ENCODE assay signal across 7 cellular contexts in genomic region chr2:214808481-214808931, GRCh38. TPM values are rescaled to one million over a fixed set of nuclear protein-coding genes. Genes with fewer than 3 reads are reported as not detected.
DNase-seq lines count a peak whose midpoint lies in the region; ATAC-seq, FAIRE-seq and TF ChIP-seq lines count a peak whose summit lies in the region.

No MANE protein-coding gene starts in this region.

- H3K27ac Mint-ChIP-seq in endothelial cell (ENCODE audit: unreplicated experiment): peak overlapping the region; percentile 95
- H3K27ac Mint-ChIP-seq in neural crest cell (ENCODE audit: unreplicated experiment): peak overlapping the region; percentile 96

- BruUV-seq in PC-9 (replicated peaks; lab: Mats Ljungman, UMichigan): no TSS peak

- H3K4me1 Mint-ChIP-seq in endothelial cell (ENCODE audit: unreplicated experiment) (peaks cover 33% of the 10 kb centered on the region), neural crest cell (peaks cover 44% of the 10 kb centered on the region)

- H3K36me3 ChIP-seq in PC-9 (ENCODE audit: low read depth): no peaks in the 10 kb centered on the region

- H3K36me3 Mint-ChIP-seq in endothelial cell (ENCODE audit: low read depth, unreplicated experiment) (peaks cover 3% of the 10 kb centered on the region), neural crest cell (ENCODE audit: low read depth) (no peaks in the 10 kb centered on the region)

- no peak for FAIRE-seq in HTR-8/SVneo (lab: Jason Lieb, UNC)

- peaks cover 35% of the 10 kb centered on the region for H3K4me1 ChIP-seq in PC-9 (replicated peaks; ENCODE audit: insufficient read depth)

- peaks cover 54% of the 10 kb centered on the region for H3K79me2 ChIP-seq in PC-9 (ENCODE audit: low read depth)

- no peaks in the 10 kb centered on the region for H3K27me3 ChIP-seq in PC-9 (ENCODE audit: insufficient read depth, low read depth)

- H2AFZ ChIP-seq in PC-9: peak overlapping the region; percentile 99

- peak; percentile 2 for ATAC-seq in GM21723 (IDR thresholded peaks at IDR 0.05; ENCODE audit: unreplicated experiment)
- ATAC-seq in HG03469 (IDR thresholded peaks at IDR 0.05; ENCODE audit: unreplicated experiment): no peak

- peak overlapping the region; percentile 83 for H3K27ac ChIP-seq in PC-9

- H4K20me1 ChIP-seq in PC-9 (ENCODE audit: insufficient read depth): no peaks in the 10 kb centered on the region

- H3K9me3 Mint-ChIP-seq in endothelial cell (ENCODE audit: unreplicated experiment) (no peaks in the 10 kb centered on the region), neural crest cell (no peaks in the 10 kb centered on the region)

- POLR2A ChIA-PET in PC-9 (lab: Charles Lee; ENCODE audit: unreplicated experiment): interaction anchor here (0.6 kb wide), 1 partner anchor 1857 kb away, joined by 4 read pairs; no protein-coding TSS in a partner anchor

- peak overlapping the region; percentile 75 for H3K4me3 ChIP-seq in PC-9

- H3K4me2 ChIP-seq in PC-9: peak overlapping the region; percentile 96

- H3K27me3 Mint-ChIP-seq in endothelial cell (ENCODE audit: unreplicated experiment) (peaks cover 9% of the 10 kb centered on the region), neural crest cell (ENCODE audit: low read depth) (no peaks in the 10 kb centered on the region)

- H3K4me3 Mint-ChIP-seq in endothelial cell (ENCODE audit: unreplicated experiment) (peak overlapping the region; percentile 94), neural crest cell (peak overlapping the region; percentile 95)

- intact Hi-C loops in PC-9 (cut with micrococcal nuclease; ENCODE audit: unreplicated experiment): loop anchor here (5.0 kb wide), 2 partner anchors 639 to 1656 kb away; partner anchors contain the start of gene IKZF2

- TF ChIP-seq CTCF in PC-9 (conservative IDR thresholded peaks at IDR 0.05) (no peak), endothelial cell (IDR thresholded peaks at IDR 0.05; ENCODE audit: unreplicated experiment) (no peak), neural crest cell (conservative IDR thresholded peaks at IDR 0.05) (no peak)

- DNase-seq in PC-9: no peak
- DNase-seq in endothelial cell (ENCODE audit: low spot score): no peak
- DNase-seq in neural crest cell (ENCODE audit: low read depth, low spot score): no peak
- no peak for DNase-seq in HTR-8/SVneo (ENCODE audit: insufficient read length, low spot score)
- DNase-seq in central memory CD4-positive, alpha-beta T cell: no peak

- H3F3A ChIP-seq in PC-9 (ENCODE audit: insufficient read depth, low read depth): peaks cover 11% of the 10 kb centered on the region

- H3K9me3 ChIP-seq in PC-9 (ENCODE audit: insufficient read depth, low read depth): no peaks in the 10 kb centered on the region

- CTCF ChIA-PET in PC-9 (lab: Charles Lee): interaction anchor here (1.0 kb wide), 1 partner anchor 633 kb away, joined by 3 read pairs; no protein-coding TSS in a partner anchor

- H3K9me2 ChIP-seq in PC-9 (ENCODE audit: insufficient read depth): no peaks in the 10 kb centered on the region

RNA-seq across cellular contexts. Expression of gene BARD1, which starts 1.0 kb away (rescaled TPM):
- total RNA-seq in PC-9 (2021) (29.1 and 42.0 TPM in 2 replicates), endothelial cell (ENCODE audit: unreplicated experiment) (22.0 TPM), neural crest cell (35.0 and 40.4 TPM in 2 replicates)
